ENCODE assay signal across 15 cellular contexts in genomic region chr1:51442616-51443015, GRCh38.
DNase-seq lines count a peak whose midpoint lies in the region; ATAC-seq and TF ChIP-seq lines count a peak whose summit lies in the region.
"Had no signal": no experiment of that assay in that cellular context is flagged by ENCODE, and none has a peak within 500 bp of the region (broad histone marks: within the 10 kb centered on the region; RNA-seq: fewer than 3 reads in every experiment).

No MANE protein-coding gene starts in this region.

- 79 to 81% methylated on average over 1 of the region's 1 CpG for WGBS in upper lobe of left lung, 2 donors

- H3K4me2 ChIP-seq in BLaER1 treated with 17β-estradiol and CSF1 and Interleukin-3, amounts not matched to agents 10 nM and 100 nM, result peak overlapping the region; percentile 5 to 79 (median 36); a peak in 15 of 22 replicates
- H3K4me2 ChIP-seq in PC-9, result no peak overlapping the region

- DNase-seq in PC-9, result no peak
- peak in 2 of 3 donors; percentile 3 for DNase-seq in immature natural killer cell
- DNase-seq in glutamatergic neuron, result no peak
- no peak for DNase-seq in foreskin melanocyte
- no peak for DNase-seq in upper lobe of left lung
- DNase-seq: cortex of kidney, IMR-90, NCI-H2107, NCI-H69, right lobe of liver, substantia nigra had no signal

- TF ChIP-seq CTCF in PC-9 (conservative IDR thresholded peaks at IDR 0.05) (no peak), glutamatergic neuron (IDR thresholded peaks at IDR 0.05; ENCODE audit: partially characterized antibody, unreplicated experiment) (no peak), upper lobe of left lung (IDR thresholded peaks at IDR 0.05) (no peak)

- no peaks in the 10 kb centered on the region for H3K79me2 ChIP-seq in PC-9 (ENCODE audit: low read depth)

- H3K9me3 ChIP-seq in BLaER1 treated with 17β-estradiol and CSF1 and Interleukin-3, amounts not matched to agents 10 nM and 100 nM (replicated peaks in 1 of 11), result no peaks in the 10 kb centered on the region; a peak in 1 of 22 replicates
- no peaks in the 10 kb centered on the region for H3K9me3 ChIP-seq in PC-9 (ENCODE audit: insufficient read depth, low read depth)
- no peaks in the 10 kb centered on the region for H3K9me3 ChIP-seq in upper lobe of left lung
- H3K9me3 ChIP-seq: neutrophil, right lobe of liver had no signal

- peak overlapping the region; percentile 6 to 90 (median 74) for H3K27ac Mint-ChIP-seq in immature natural killer cell
- no peak overlapping the region for H3K27ac Mint-ChIP-seq in glutamatergic neuron (ENCODE audit: unreplicated experiment)

- peaks cover 38 to 46% of the 10 kb centered on the region in 2 donors for H3K4me1 Mint-ChIP-seq in immature natural killer cell
- H3K4me1 Mint-ChIP-seq in glutamatergic neuron (ENCODE audit: low read depth, unreplicated experiment), result no peaks in the 10 kb centered on the region

- H3F3A ChIP-seq in PC-9 (ENCODE audit: insufficient read depth, low read depth), result peaks cover 14% of the 10 kb centered on the region

- no peak overlapping the region for H3K4me3 ChIP-seq in BLaER1 treated with 17β-estradiol and CSF1 and Interleukin-3, amounts not matched to agents 10 nM and 100 nM
- H3K4me3 ChIP-seq in PC-9 (no peak overlapping the region), upper lobe of left lung (no peak overlapping the region)
- H3K4me3 ChIP-seq: right lobe of liver had no signal

- no peaks in the 10 kb centered on the region for H4K20me1 ChIP-seq in BLaER1 treated with 17β-estradiol and CSF1 and Interleukin-3, amounts not matched to agents 10 nM and 100 nM
- peaks cover 3% of the 10 kb centered on the region for H4K20me1 ChIP-seq in PC-9 (ENCODE audit: insufficient read depth)

- H3K27me3 Mint-ChIP-seq in immature natural killer cell (ENCODE audit: low read depth in 3 of 3) (no peaks in the 10 kb centered on the region), glutamatergic neuron (ENCODE audit: unreplicated experiment) (peaks cover 1% of the 10 kb centered on the region)

- peak overlapping the region in 4 of 11 experiments; percentile 16 to 41 (median 30); a peak in 4 of 22 replicates for H3K27ac ChIP-seq in BLaER1 treated with 17β-estradiol and CSF1 and Interleukin-3, amounts not matched to agents 10 nM and 100 nM
- H3K27ac ChIP-seq in PC-9 (0 out of 2 replicates have a peak overlapping the region, but pooled peaks have one; percentile 5), upper lobe of left lung (no peak overlapping the region)
- H3K27ac ChIP-seq: neutrophil, right lobe of liver had no signal

- no peak overlapping the region for H2AFZ ChIP-seq in PC-9

- peaks cover 9 to 29% (median 15%) of the 10 kb centered on the region in 3 donors for H3K36me3 Mint-ChIP-seq in immature natural killer cell
- no peaks in the 10 kb centered on the region for H3K36me3 Mint-ChIP-seq in glutamatergic neuron (ENCODE audit: unreplicated experiment)

- CTCF ChIA-PET in PC-9 (lab: Charles Lee), result no interaction called here

- peaks cover 45 to 91% (median 67%) of the 10 kb centered on the region in 11 experiments for H3K36me3 ChIP-seq in BLaER1 treated with 17β-estradiol and CSF1 and Interleukin-3, amounts not matched to agents 10 nM and 100 nM
- H3K36me3 ChIP-seq in PC-9 (ENCODE audit: low read depth) (peaks cover 27% of the 10 kb centered on the region), upper lobe of left lung (peaks cover 0 to 47% (median 9%) of the 10 kb centered on the region in 4 donors)

- H3K4me3 Mint-ChIP-seq in immature natural killer cell (peak overlapping the region in 4 of 5 donors; percentile 19 to 76 (median 44)), glutamatergic neuron (ENCODE audit: unreplicated experiment) (no peak overlapping the region)

- H3K9me3 Mint-ChIP-seq in immature natural killer cell (no peaks in the 10 kb centered on the region), glutamatergic neuron (ENCODE audit: unreplicated experiment) (no peaks in the 10 kb centered on the region)

- H3K9ac ChIP-seq in BLaER1 treated with 17β-estradiol and CSF1 and Interleukin-3, amounts not matched to agents 10 nM and 100 nM, result peak overlapping the region in 3 of 11 experiments; percentile 16 to 70 (median 45); a peak in 3 of 22 replicates

- POLR2A ChIA-PET in PC-9 (lab: Charles Lee; ENCODE audit: unreplicated experiment), result no interaction called here

- H3K9me2 ChIP-seq in PC-9 (ENCODE audit: insufficient read depth), result no peaks in the 10 kb centered on the region

- TF ChIP-seq POLR2A in upper lobe of left lung (IDR thresholded peaks at IDR 0.05), result no peak

- H3K4me1 ChIP-seq in BLaER1 treated with 17β-estradiol and CSF1 and Interleukin-3, amounts not matched to agents 10 nM and 100 nM, result peaks cover 10 to 72% (median 30%) of the 10 kb centered on the region in 10 experiments; a peak in 19 of 20 replicates
- H3K4me1 ChIP-seq in PC-9 (replicated peaks; ENCODE audit: insufficient read depth), result no peaks in the 10 kb centered on the region
- peaks cover 0 to 15% (median 3%) of the 10 kb centered on the region in 4 donors for H3K4me1 ChIP-seq in upper lobe of left lung
- H3K4me1 ChIP-seq: right lobe of liver had no signal

- intact Hi-C loops in PC-9 (cut with micrococcal nuclease; ENCODE audit: unreplicated experiment), result no loop called here

- no peak for TF ChIP-seq EP300 in upper lobe of left lung (IDR thresholded peaks at IDR 0.05)

- BruUV-seq in PC-9 (replicated peaks; lab: Mats Ljungman, UMichigan), result no TSS peak

- no peaks in the 10 kb centered on the region for H3K27me3 ChIP-seq in BLaER1 treated with 17β-estradiol and CSF1 and Interleukin-3, amounts not matched to agents 10 nM and 100 nM
- H3K27me3 ChIP-seq in PC-9 (ENCODE audit: insufficient read depth, low read depth) (no peaks in the 10 kb centered on the region), upper lobe of left lung (no peaks in the 10 kb centered on the region)
- H3K27me3 ChIP-seq: neutrophil, right lobe of liver had no signal

- ATAC-seq in GM21390 (IDR thresholded peaks at IDR 0.05; ENCODE audit: unreplicated experiment) (peak; percentile 41), upper lobe of left lung (ENCODE audit: low FRiP score in 2 of 2) (no peak), GM21723 (IDR thresholded peaks at IDR 0.05; ENCODE audit: unreplicated experiment) (no peak)
- ATAC-seq: right lobe of liver had no signal

Comparison
In these comparisons a context has a peak if more than half of its experiments do, and no peak if none do; other contexts are left out.
1. DNase-seq: peak in immature natural killer cell (2 of 3); none in PC-9 (0 of 2), glutamatergic neuron (single experiment), foreskin melanocyte (single experiment) and upper lobe of left lung (0 of 2).